Comparison of ENCODE assay signal across 24 cellular contexts in the genomic region with DNA sequence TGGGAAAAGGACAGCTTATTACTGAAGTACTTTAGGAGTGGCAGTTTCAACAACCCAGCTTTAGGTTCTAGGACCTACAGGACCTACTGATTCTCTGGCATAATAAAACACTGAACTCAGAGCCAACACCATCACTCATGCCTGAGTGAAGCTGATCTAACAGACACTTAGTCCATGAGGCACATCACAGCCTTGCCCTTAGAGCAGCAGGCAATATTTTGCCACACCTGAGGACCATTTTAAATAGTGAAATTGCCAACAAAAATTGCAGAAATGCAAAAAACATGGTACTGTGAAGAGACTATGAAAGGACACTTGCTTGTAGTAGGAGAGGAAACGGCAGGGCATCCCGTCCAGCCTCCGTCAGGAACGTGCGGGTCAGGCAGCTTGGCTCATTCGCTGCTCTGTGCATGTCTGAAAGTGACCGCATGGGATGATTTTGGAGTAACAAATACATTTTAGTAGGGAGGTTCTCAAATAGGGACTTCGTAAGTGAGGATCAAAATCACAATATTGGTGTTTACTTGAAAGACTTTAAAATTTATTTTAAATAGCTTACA. TPM values are rescaled to one million over a fixed set of nuclear protein-coding genes. Genes with fewer than 3 reads are reported as not detected.
DNase-seq lines count a peak whose midpoint lies in the region; ATAC-seq and TF ChIP-seq lines count a peak whose summit lies in the region.
"Had no signal": no experiment of that assay in that cellular context is flagged by ENCODE, and none has a peak within 500 bp of the region (broad histone marks: within the 10 kb centered on the region; RNA-seq: fewer than 3 reads in every experiment).

No MANE protein-coding gene starts in this region.

- no peak for ATAC-seq in stimulated activated naive CD8-positive, alpha-beta T cell treated with anti-CD3 and anti-CD28 coated beads, Interleukin-15, Interleukin-2, amounts not matched to agents 100 U/mL and 50 U/mL, for 24 hours
- ATAC-seq in activated CD8-positive, alpha-beta T cell treated with anti-CD3 and anti-CD28 coated beads for 36 hours, result no peak
- ATAC-seq in naive thymus-derived CD4-positive, alpha-beta T cell, result no peak
- ATAC-seq: activated T-cell treated with anti-CD3 and anti-CD28 coated beads, Interleukin-2, amount 50 U/mL, for 4 hours; gastrocnemius medialis; lower lobe of right lung; sciatic nerve had no signal

- peaks cover 83% of the 10 kb centered on the region for H3K36me3 Mint-ChIP-seq in stimulated activated naive CD8-positive, alpha-beta T cell treated with anti-CD3 and anti-CD28 coated beads, Interleukin-15, Interleukin-2, amounts not matched to agents 100 ng/mL and 50 ng/mL, for 24 hours (ENCODE audit: low read depth)
- H3K36me3 Mint-ChIP-seq in activated CD8-positive, alpha-beta T cell treated with anti-CD3 and anti-CD28 coated beads for 36 hours (ENCODE audit: low read depth), result peaks cover 59% of the 10 kb centered on the region
- peaks cover 3 to 47% (median 23%) of the 10 kb centered on the region in 5 donors for H3K36me3 Mint-ChIP-seq in naive thymus-derived CD4-positive, alpha-beta T cell

- peaks cover 9 to 69% (median 12%) of the 10 kb centered on the region in 3 experiments for H3K36me3 ChIP-seq in naive thymus-derived CD4-positive, alpha-beta T cell (ENCODE audit: control insufficient read depth in 2 of 3, insufficient read depth in 3 of 3, low read length in 3 of 3)

- no peaks in the 10 kb centered on the region for H3K27me3 ChIP-seq in naive thymus-derived CD4-positive, alpha-beta T cell (ENCODE audit: control insufficient read depth in 2 of 2, insufficient read depth in 2 of 2, low read length in 2 of 2)
- H3K27me3 ChIP-seq: BLaER1 treated with 17β-estradiol and CSF1 and Interleukin-3, amounts not matched to agents 10 nM and 100 nM; brain microvascular endothelial cell; dorsolateral prefrontal cortex; gastrocnemius medialis; Peyer's patch had no signal

- intact Hi-C loops in activated CD8-positive, alpha-beta T cell treated with anti-CD3 and anti-CD28 coated beads for 36 hours (cut with micrococcal nuclease), result no loop called here
- intact Hi-C loops in naive thymus-derived CD4-positive, alpha-beta T cell (cut with micrococcal nuclease), result loop anchor here (2.0 to 10.0 kb wide), 3 partner anchors 14 to 114 kb away; partner anchors contain the start of genes CNOT11 (in 1 of the 2) and CREG2 (in 1 of the 2)
- intact Hi-C loops in posterior cingulate gyrus (cut with DNase I), result loop anchor here (10.0 kb wide), 1 partner anchor 114 kb away; the partner anchor contains the start of gene CREG2

- peaks cover 52% of the 10 kb centered on the region for H3K4me1 Mint-ChIP-seq in stimulated activated naive CD8-positive, alpha-beta T cell treated with anti-CD3 and anti-CD28 coated beads, Interleukin-15, Interleukin-2, amounts not matched to agents 100 ng/mL and 50 ng/mL, for 24 hours (ENCODE audit: low read depth)
- H3K4me1 Mint-ChIP-seq in activated CD8-positive, alpha-beta T cell treated with anti-CD3 and anti-CD28 coated beads for 36 hours (ENCODE audit: low read depth), result peaks cover 44% of the 10 kb centered on the region
- peaks cover 18 to 50% (median 35%) of the 10 kb centered on the region in 7 donors for H3K4me1 Mint-ChIP-seq in naive thymus-derived CD4-positive, alpha-beta T cell

- no peaks in the 10 kb centered on the region for H3K9me3 Mint-ChIP-seq in stimulated activated naive CD8-positive, alpha-beta T cell treated with anti-CD3 and anti-CD28 coated beads, Interleukin-15, Interleukin-2, amounts not matched to agents 100 ng/mL and 50 ng/mL, for 24 hours
- H3K9me3 Mint-ChIP-seq in activated CD8-positive, alpha-beta T cell treated with anti-CD3 and anti-CD28 coated beads for 36 hours, result no peaks in the 10 kb centered on the region
- H3K9me3 Mint-ChIP-seq in naive thymus-derived CD4-positive, alpha-beta T cell, result no peaks in the 10 kb centered on the region
- H3K9me3 Mint-ChIP-seq: activated T-cell treated with anti-CD3 and anti-CD28 coated beads, Interleukin-2, amount 50 U/mL, for 4 hours had no signal

- POLR2A ChIA-PET in activated CD8-positive, alpha-beta T cell treated with anti-CD3 and anti-CD28 coated beads for 36 hours (lab: Charles Lee), result interaction anchor here (0.7 to 2.5 kb wide), 3 partner anchors 9 to 41 kb away, joined by 3 to 15 read pairs (median 4); partner anchors contain the start of gene CNOT11
- POLR2A ChIA-PET in naive thymus-derived CD4-positive, alpha-beta T cell (lab: Charles Lee), result interaction anchor here (0.6 to 1.5 kb wide), 4 partner anchors 12 to 29 kb away, joined by 3 read pairs; no protein-coding TSS in a partner anchor

- H3K27ac Mint-ChIP-seq in stimulated activated naive CD8-positive, alpha-beta T cell treated with anti-CD3 and anti-CD28 coated beads, Interleukin-15, Interleukin-2, amounts not matched to agents 100 ng/mL and 50 ng/mL, for 24 hours, result peak overlapping the region; percentile 37
- H3K27ac Mint-ChIP-seq in activated CD8-positive, alpha-beta T cell treated with anti-CD3 and anti-CD28 coated beads for 36 hours, result peak overlapping the region; percentile 55
- H3K27ac Mint-ChIP-seq in naive thymus-derived CD4-positive, alpha-beta T cell, result peak overlapping the region; percentile 36 to 76 (median 67)

- no peak overlapping the region for H3K4me3 Mint-ChIP-seq in stimulated activated naive CD8-positive, alpha-beta T cell treated with anti-CD3 and anti-CD28 coated beads, Interleukin-15, Interleukin-2, amounts not matched to agents 100 ng/mL and 50 ng/mL, for 24 hours
- no peak overlapping the region for H3K4me3 Mint-ChIP-seq in activated CD8-positive, alpha-beta T cell treated with anti-CD3 and anti-CD28 coated beads for 36 hours
- peak overlapping the region in 1 of 10 donors; percentile 30 for H3K4me3 Mint-ChIP-seq in naive thymus-derived CD4-positive, alpha-beta T cell
- H3K4me3 Mint-ChIP-seq: activated T-cell treated with anti-CD3 and anti-CD28 coated beads, Interleukin-2, amount 50 U/mL, for 4 hours had no signal

- peak overlapping the region; percentile 4 for H3K27ac ChIP-seq in naive thymus-derived CD4-positive, alpha-beta T cell (ENCODE audit: low read depth, low read length)
- H3K27ac ChIP-seq: BLaER1 treated with 17β-estradiol and CSF1 and Interleukin-3, amounts not matched to agents 10 nM and 100 nM; brain microvascular endothelial cell; gastrocnemius medialis; lower lobe of right lung; parathyroid adenoma; Peyer's patch had no signal

- TF ChIP-seq CTCF in activated CD8-positive, alpha-beta T cell treated with anti-CD3 and anti-CD28 coated beads for 36 hours (IDR thresholded peaks at IDR 0.05), result no peak

- no peak overlapping the region for H3K4me3 ChIP-seq in naive thymus-derived CD4-positive, alpha-beta T cell (ENCODE audit: low read length)
- H3K4me3 ChIP-seq: BLaER1 treated with 17β-estradiol and CSF1 and Interleukin-3, amounts not matched to agents 10 nM and 100 nM; dorsolateral prefrontal cortex; gastrocnemius medialis; lower lobe of right lung; Peyer's patch had no signal

- no peaks in the 10 kb centered on the region for H3K9me3 ChIP-seq in naive thymus-derived CD4-positive, alpha-beta T cell (ENCODE audit: control insufficient read depth in 2 of 3, low read length in 3 of 3)
- H3K9me3 ChIP-seq: BLaER1 treated with 17β-estradiol and CSF1 and Interleukin-3, amounts not matched to agents 10 nM and 100 nM; gastrocnemius medialis; lower lobe of right lung; Peyer's patch had no signal

- peaks cover 0 to 3% of the 10 kb centered on the region in 2 donors for H3K4me1 ChIP-seq in naive thymus-derived CD4-positive, alpha-beta T cell (ENCODE audit: control insufficient read depth in 2 of 2, insufficient read depth in 2 of 2, low read length in 2 of 2)
- H3K4me1 ChIP-seq: lower lobe of right lung, parathyroid adenoma had no signal

- no peaks in the 10 kb centered on the region for H3K27me3 Mint-ChIP-seq in stimulated activated naive CD8-positive, alpha-beta T cell treated with anti-CD3 and anti-CD28 coated beads, Interleukin-15, Interleukin-2, amounts not matched to agents 100 ng/mL and 50 ng/mL, for 24 hours
- H3K27me3 Mint-ChIP-seq in activated CD8-positive, alpha-beta T cell treated with anti-CD3 and anti-CD28 coated beads for 36 hours, result no peaks in the 10 kb centered on the region
- H3K27me3 Mint-ChIP-seq in naive thymus-derived CD4-positive, alpha-beta T cell, result no peaks in the 10 kb centered on the region

- DNase-seq in stimulated activated naive CD8-positive, alpha-beta T cell treated with anti-CD3 and anti-CD28 coated beads, Interleukin-15, Interleukin-2, amounts not matched to agents 100 U/mL and 50 U/mL, for 24 hours, result no peak
- no peak for DNase-seq in activated CD8-positive, alpha-beta T cell treated with anti-CD3 and anti-CD28 coated beads for 36 hours
- no peak for DNase-seq in naive thymus-derived CD4-positive, alpha-beta T cell
- DNase-seq in NCI-H1092 (lab: John Stamatoyannopoulos, UW) (no peak), pons (ENCODE audit: low spot score) (no peak), posterior cingulate gyrus (no peak)
- DNase-seq: activated CD4-positive, alpha-beta T cell treated with anti-CD3 and anti-CD28 coated beads for 48 hours; activated naive CD4-positive, alpha-beta T cell; activated T-cell treated with anti-CD3 and anti-CD28 coated beads, Interleukin-2, amount 50 U/mL, for 4 hours; amygdala; brain microvascular endothelial cell; dorsolateral prefrontal cortex; gastrocnemius medialis; lower lobe of right lung; NCI-H748 treated with DMSO at 0.1 percent for 48 hours; Peyer's patch; SHP77; stimulated activated CD4-positive, alpha-beta T cell treated with anti-CD3 and anti-CD28 coated beads, Interleukin-2, amount 100 ng/mL, for 48 hours; substantia nigra; trophoblast cell had no signal

- CTCF ChIA-PET in activated CD8-positive, alpha-beta T cell treated with anti-CD3 and anti-CD28 coated beads for 36 hours (lab: Charles Lee), result interaction anchor here (1.0 to 2.4 kb wide), 6 partner anchors 14 to 234 kb away, joined by 3 to 10 read pairs (median 4); partner anchors contain the start of gene CNOT11
- CTCF ChIA-PET in naive thymus-derived CD4-positive, alpha-beta T cell (lab: Charles Lee), result interaction anchor here (0.7 kb wide), 1 partner anchor 18 kb away, joined by 3 read pairs; no protein-coding TSS in a partner anchor

RNA-seq across cellular contexts. Expression of gene CNOT11, which starts 18.1 kb away (rescaled TPM):
- total RNA-seq in activated CD8-positive, alpha-beta T cell treated with anti-CD3 and anti-CD28 coated beads for 36 hours, result 10 to 100 TPM; 56.7 to 59.7 TPM
- 10 to 100 TPM; 49.0 to 65.7 (median 54.3) TPM for total RNA-seq in naive thymus-derived CD4-positive, alpha-beta T cell
- polyA plus RNA-seq in naive thymus-derived CD4-positive, alpha-beta T cell, result 10 to 100 TPM; 60.4 to 64.0 TPM

RNA-seq across cellular contexts. Expression of gene RNF149, which starts 37.7 kb away (rescaled TPM):
- 10 to 100 TPM; 48.7 to 53.2 TPM for total RNA-seq in activated CD8-positive, alpha-beta T cell treated with anti-CD3 and anti-CD28 coated beads for 36 hours
- total RNA-seq in naive thymus-derived CD4-positive, alpha-beta T cell, result 100 to 1,000 TPM in 4 of 5 experiments, 10 to 100 TPM in 1; 88.9 to 159 (median 114) TPM
- polyA plus RNA-seq in naive thymus-derived CD4-positive, alpha-beta T cell, result 10 to 100 TPM; 45.2 to 52.6 TPM
